ENCODE assay signal across 11 cellular contexts in genomic region chr14:104749111-104749649, GRCh38. TPM values are rescaled to one million over a fixed set of nuclear protein-coding genes. Genes with fewer than 3 reads are reported as not detected.
DNase-seq lines count a peak whose midpoint lies in the region; ATAC-seq, FAIRE-seq and TF ChIP-seq lines count a peak whose summit lies in the region.
"Had no signal": no experiment of that assay in that cellular context is flagged by ENCODE, and none has a peak within 500 bp of the region (broad histone marks: within the 10 kb centered on the region; RNA-seq: fewer than 3 reads in every experiment).

No MANE protein-coding gene starts in this region.

- WGBS in body of pancreas, 2 donors: 55 to 87% methylated on average over 6 to 11 of the region's 11 CpGs

- TF ChIP-seq CTCF in body of pancreas (IDR thresholded peaks at IDR 0.05): no peak

- H3K27me3 ChIP-seq in ACC112 (ENCODE audit: insufficient read depth, low read length) (no peaks in the 10 kb centered on the region), MG63 (no peaks in the 10 kb centered on the region), endocrine pancreas (ENCODE audit: control insufficient read depth, insufficient read depth, low read length) (no peaks in the 10 kb centered on the region), body of pancreas (no peaks in the 10 kb centered on the region)

- no peak for FAIRE-seq in urothelium cell line (lab: Jason Lieb, UNC)
- FAIRE-seq: endothelial cell of umbilical vein had no signal

- intact Hi-C loops in body of pancreas (cut with DNase I): no loop called here

- peak; percentile 90 for DNase-seq in MG63
- peak; percentile 61 for DNase-seq in mucosa of gallbladder (ENCODE audit: low spot score)
- DNase-seq in cerebellar nuclear complex (lab: John Stamatoyannopoulos, UW): no peak
- no peak for DNase-seq in body of pancreas
- no peak for DNase-seq in urothelium cell line (ENCODE audit: low spot score)
- DNase-seq: activated CD4-positive, alpha-beta T cell treated with anti-CD3 and anti-CD28 coated beads, Interleukin-2, amount 50 U/mL, for 1 hour; MV-4-11 had no signal

- H3K79me2 ChIP-seq in ACC112 (ENCODE audit: control insufficient read depth, insufficient read depth, low read length, unreplicated experiment): peaks cover 13% of the 10 kb centered on the region

- H3K27ac ChIP-seq in ACC112 (ENCODE audit: low read depth, low read length): 0 out of 2 replicates have a peak overlapping the region, but pooled peaks have one; percentile 1
- H3K27ac ChIP-seq in body of pancreas: no peak overlapping the region

- H3K4me3 ChIP-seq in ACC112 (ENCODE audit: low read depth, low read length) (no peak overlapping the region), MG63 (no peak overlapping the region), endocrine pancreas (ENCODE audit: control insufficient read depth, insufficient read depth, low read length) (no peak overlapping the region), body of pancreas (no peak overlapping the region)

- no peak for TF ChIP-seq POLR2A in body of pancreas (IDR thresholded peaks at IDR 0.05)

- H3K4me1 ChIP-seq in ACC112 (ENCODE audit: control insufficient read depth, insufficient read depth, low read length, unreplicated experiment) (peaks cover 28% of the 10 kb centered on the region), endocrine pancreas (ENCODE audit: control insufficient read depth, insufficient read depth, low read length) (no peaks in the 10 kb centered on the region), body of pancreas (peaks cover 27% of the 10 kb centered on the region)

- H2AFZ ChIP-seq in ACC112 (ENCODE audit: low read length, unreplicated experiment): no peak overlapping the region

- H3K36me3 ChIP-seq in ACC112 (ENCODE audit: insufficient read depth, low read length) (no peaks in the 10 kb centered on the region), MG63 (no peaks in the 10 kb centered on the region; the same call in 1 of the 2 replicates), endocrine pancreas (ENCODE audit: control insufficient read depth, insufficient read depth, low read length) (no peaks in the 10 kb centered on the region), body of pancreas (replicated peaks in 1 of 2; ENCODE audit: insufficient read depth in 1 of 2, low read depth in 2 of 2) (no peaks in the 10 kb centered on the region)

- ATAC-seq in GM19463 (IDR thresholded peaks at IDR 0.05; ENCODE audit: unreplicated experiment) (no peak), body of pancreas (no peak)

- no peaks in the 10 kb centered on the region for H3K9me3 ChIP-seq in MG63
- H3K9me3 ChIP-seq in endocrine pancreas (ENCODE audit: control insufficient read depth, low read length): no peaks in the 10 kb centered on the region
- H3K9me3 ChIP-seq in body of pancreas: no peaks in the 10 kb centered on the region

- peak overlapping the region; percentile 35 for H3K9ac ChIP-seq in endocrine pancreas (ENCODE audit: control insufficient read depth, insufficient read depth, low read length)

RNA-seq across cellular contexts. Expression of gene SIVA1, which starts 3.8 kb away (rescaled TPM):
- 166 and 169 TPM in 2 replicates for total RNA-seq in MG63 (2014; rRNA removed; shearing (Covaris generic); ENCODE audit: low replicate concordance)
- total RNA-seq in mucosa of gallbladder: 80.6 TPM
- 100 to 1,000 TPM; 111 to 130 TPM for total RNA-seq in body of pancreas

RNA-seq across cellular contexts. Expression of gene ADSS1, which starts 25.2 kb away (rescaled TPM):
- 4.0 and 4.2 TPM in 2 replicates for total RNA-seq in MG63 (2014; rRNA removed; shearing (Covaris generic); ENCODE audit: low replicate concordance)
- 49.3 TPM for total RNA-seq in mucosa of gallbladder
- total RNA-seq in body of pancreas: 1 to 10 TPM; 4.0 to 4.7 TPM

RNA-seq across cellular contexts. Expression of gene AKT1, which starts 46.4 kb away (rescaled TPM):
- 118 and 140 TPM in 2 replicates for total RNA-seq in MG63 (2014; rRNA removed; shearing (Covaris generic); ENCODE audit: low replicate concordance)
- 166 TPM for total RNA-seq in mucosa of gallbladder
- 100 to 1,000 TPM in 1 of 2 donors, 10 to 100 TPM in 1; 74.2 to 151 TPM for total RNA-seq in body of pancreas

RNA-seq across cellular contexts. Expression of gene ZBTB42, which starts 51.7 kb away (rescaled TPM):
- total RNA-seq in MG63 (2014; rRNA removed; shearing (Covaris generic); ENCODE audit: low replicate concordance): 2.5 and 3.9 TPM in 2 replicates
- total RNA-seq in mucosa of gallbladder (10.3 TPM), body of pancreas (10 to 100 TPM; 10.6 to 21.8 TPM)

RNA-seq across cellular contexts. Expression of gene INF2, which starts 59.8 kb away (rescaled TPM):
- 15.5 and 31.4 TPM in 2 replicates for total RNA-seq in MG63 (2014; rRNA removed; shearing (Covaris generic); ENCODE audit: low replicate concordance)
- 306 TPM for total RNA-seq in mucosa of gallbladder
- total RNA-seq in body of pancreas: 10 to 100 TPM; 46.2 to 90.3 TPM

Comparison
In these comparisons a context has a peak if more than half of its experiments do, and no peak if none do; other contexts are left out.
1. DNase-seq: peak in MG63 (single experiment) and mucosa of gallbladder (single experiment); none in cerebellar nuclear complex (0 of 2), body of pancreas (0 of 4) and urothelium cell line (single experiment).